In genomic region chr6:54031194-54031593, GRCh38 we compare ENCODE assay signal across 19 cellular contexts.
A peak's percentile ranks its signal among the peaks of the same experiment; 100 is the strongest.
DNase-seq lines count a peak whose midpoint lies in the region; ATAC-seq and TF ChIP-seq lines count a peak whose summit lies in the region.
"Had no signal": no experiment of that assay in that cellular context is flagged by ENCODE, and none has a peak within 500 bp of the region (broad histone marks: within the 10 kb centered on the region; RNA-seq: fewer than 3 reads in every experiment).

No MANE protein-coding gene starts in this region.

- no peaks in the 10 kb centered on the region for H3K4me1 Mint-ChIP-seq in activated CD4-positive, alpha-beta T cell treated with anti-CD3 and anti-CD28 coated beads, Interleukin-2, amount 10 ng/mL, durations not matched to agents 7 days and 5 days
- H3K4me1 Mint-ChIP-seq: CD14-positive monocyte had no signal

- no peak for ATAC-seq in upper lobe of left lung (ENCODE audit: low FRiP score in 2 of 2)

- H3K36me3 Mint-ChIP-seq in activated CD4-positive, alpha-beta T cell treated with anti-CD3 and anti-CD28 coated beads, Interleukin-2, amount 10 ng/mL, durations not matched to agents 7 days and 5 days (ENCODE audit: low read depth), result no peaks in the 10 kb centered on the region
- H3K36me3 Mint-ChIP-seq: CD14-positive monocyte had no signal

- H3K27me3 ChIP-seq in left ventricle myocardium inferior (ENCODE audit: low read depth) (no peaks in the 10 kb centered on the region), trophoblast cell (ENCODE audit: insufficient read depth, low read length) (no peaks in the 10 kb centered on the region), upper lobe of left lung (no peaks in the 10 kb centered on the region)
- H3K27me3 ChIP-seq: SJSA1 had no signal

- no peak overlapping the region for H2BK12ac ChIP-seq in trophoblast cell (ENCODE audit: low read length)

- H3K23ac ChIP-seq in trophoblast cell (ENCODE audit: low read length), result no peak overlapping the region

- H3K27me3 Mint-ChIP-seq in activated CD4-positive, alpha-beta T cell treated with anti-CD3 and anti-CD28 coated beads, Interleukin-2, amount 10 ng/mL, durations not matched to agents 7 days and 5 days, result no peaks in the 10 kb centered on the region

- H3K4me2 ChIP-seq in trophoblast cell (ENCODE audit: low read length), result no peak overlapping the region

- H3K27ac ChIP-seq in left ventricle myocardium inferior (replicated peaks) (peak overlapping the region; percentile 83), trophoblast cell (ENCODE audit: low read depth, low read length) (no peak overlapping the region), upper lobe of left lung (no peak overlapping the region)
- H3K27ac ChIP-seq: RWPE1, SJSA1 had no signal

- no peak overlapping the region for H2BK5ac ChIP-seq in trophoblast cell (ENCODE audit: low read depth, low read length, poor library complexity)

- no peak overlapping the region for H2AFZ ChIP-seq in trophoblast cell (ENCODE audit: insufficient read depth, low read length, poor library complexity)

- no peaks in the 10 kb centered on the region for H3K79me2 ChIP-seq in trophoblast cell (ENCODE audit: control insufficient read depth, insufficient read depth, low read length, poor library complexity)

- H3K4me3 Mint-ChIP-seq in activated CD4-positive, alpha-beta T cell treated with anti-CD3 and anti-CD28 coated beads, Interleukin-2, amount 10 ng/mL, durations not matched to agents 7 days and 5 days, result no peak overlapping the region
- H3K4me3 Mint-ChIP-seq: CD14-positive monocyte had no signal

- H3K4ac ChIP-seq in trophoblast cell (ENCODE audit: low read depth, low read length), result no peak overlapping the region

- H3K14ac ChIP-seq in trophoblast cell (ENCODE audit: low read length), result no peak overlapping the region

- CTCF ChIA-PET in activated CD4-positive, alpha-beta T cell treated with anti-CD3 and anti-CD28 coated beads, Interleukin-2, amount 10 ng/mL, durations not matched to agents 7 days and 5 days (lab: Charles Lee), result no interaction called here

- H2AK5ac ChIP-seq in trophoblast cell (ENCODE audit: low read length), result no peak overlapping the region

- H3K4me3 ChIP-seq in AG09309 (ENCODE audit: control insufficient read depth, low read depth, low read length), result no peak overlapping the region
- H3K4me3 ChIP-seq in left ventricle myocardium inferior, result no peak overlapping the region
- H3K4me3 ChIP-seq in trophoblast cell (ENCODE audit: low read depth, low read length), result no peak overlapping the region
- H3K4me3 ChIP-seq in upper lobe of left lung, result no peak overlapping the region
- H3K4me3 ChIP-seq: HAP-1, SJSA1 had no signal

- H3K9me3 Mint-ChIP-seq in activated CD4-positive, alpha-beta T cell treated with anti-CD3 and anti-CD28 coated beads, Interleukin-2, amount 10 ng/mL, durations not matched to agents 7 days and 5 days, result no peaks in the 10 kb centered on the region

- no peak overlapping the region for H3K18ac ChIP-seq in trophoblast cell (ENCODE audit: low read length)

- no peak overlapping the region for H2BK120ac ChIP-seq in trophoblast cell (ENCODE audit: insufficient read depth, low read length, poor library complexity)

- H3K9ac ChIP-seq in trophoblast cell (ENCODE audit: low read length), result peak overlapping the region; percentile 48

- DNase-seq in AG09309 (ENCODE audit: low read depth) (peak; percentile 10), amniotic epithelial cell (ENCODE audit: low read depth) (peak; percentile 93), left ventricle myocardium inferior (no peak), trophoblast cell (no peak), NCI-H146 treated with DMSO at 0.1 percent for 48 hours (lab: John Stamatoyannopoulos, UW; ENCODE audit: unreplicated experiment) (no peak), upper lobe of left lung (no peak)
- no peak for DNase-seq in activated CD4-positive, alpha-beta T cell treated with anti-CD3 and anti-CD28 coated beads, Interleukin-2, amount 50 U/mL, for 48 hours
- no peak for DNase-seq in activated CD4-positive, alpha-beta T cell treated with anti-CD3 and anti-CD28 coated beads, Interleukin-2, amount 10 ng/mL, durations not matched to agents 7 days and 5 days
- DNase-seq: AML-193, DMS 273 treated with DMSO at 0.1 percent for 48 hours, GF-D8, Karpas-422, NCI-H1105, NCI-H187, NCI-H446 had no signal

- H3K36me3 ChIP-seq in left ventricle myocardium inferior (no peaks in the 10 kb centered on the region), trophoblast cell (ENCODE audit: control insufficient read depth in 1 of 2, insufficient read depth in 2 of 2, low read length in 2 of 2) (no peaks in the 10 kb centered on the region), upper lobe of left lung (no peaks in the 10 kb centered on the region)
- H3K36me3 ChIP-seq: HAP-1, SJSA1 had no signal

- H4K91ac ChIP-seq in trophoblast cell (ENCODE audit: low read depth, low read length), result no peak overlapping the region

- TF ChIP-seq EP300 in upper lobe of left lung (IDR thresholded peaks at IDR 0.05), result no peak

- intact Hi-C loops in left ventricle myocardium inferior (cut with micrococcal nuclease), result no loop called here

- no peak for TF ChIP-seq POLR2A in upper lobe of left lung (IDR thresholded peaks at IDR 0.05)

- H4K12ac ChIP-seq in trophoblast cell (ENCODE audit: low read depth, low read length), result no peak overlapping the region

- POLR2A ChIA-PET in activated CD4-positive, alpha-beta T cell treated with anti-CD3 and anti-CD28 coated beads, Interleukin-2, amount 10 ng/mL, durations not matched to agents 7 days and 5 days (lab: Charles Lee), result no interaction called here

- no peak overlapping the region for H4K8ac ChIP-seq in trophoblast cell (ENCODE audit: low read depth, low read length)

- no peaks in the 10 kb centered on the region for H3K9me3 ChIP-seq in left ventricle myocardium inferior (replicated peaks)
- no peaks in the 10 kb centered on the region for H3K9me3 ChIP-seq in trophoblast cell (ENCODE audit: insufficient read depth, low read depth, low read length)
- no peaks in the 10 kb centered on the region for H3K9me3 ChIP-seq in upper lobe of left lung
- H3K9me3 ChIP-seq: HAP-1, SJSA1 had no signal

- TF ChIP-seq CTCF in AG09309 (IDR thresholded peaks at IDR 0.05; ENCODE audit: control insufficient read depth, insufficient read depth, low read depth, low read length, missing control alignments) (no peak), left ventricle myocardium inferior (IDR thresholded peaks at IDR 0.05; ENCODE audit: borderline replicate concordance) (no peak), upper lobe of left lung (IDR thresholded peaks at IDR 0.05) (no peak)

- no peaks in the 10 kb centered on the region for H3K79me1 ChIP-seq in trophoblast cell (ENCODE audit: low read length)

- no CpG with 5 or more reads among the region's 6 CpGs for WGBS in trophoblast cell (ENCODE audit: extremely low coverage, insufficient coverage, insufficient read length)
- WGBS in upper lobe of left lung, 2 donors, result 84 to 86% methylated on average over 5 to 6 of the region's 6 CpGs

- no peak overlapping the region for H3K27ac Mint-ChIP-seq in activated CD4-positive, alpha-beta T cell treated with anti-CD3 and anti-CD28 coated beads, Interleukin-2, amount 10 ng/mL, durations not matched to agents 7 days and 5 days
- H3K27ac Mint-ChIP-seq: CD14-positive monocyte had no signal

- peaks cover 82% of the 10 kb centered on the region for H3K4me1 ChIP-seq in left ventricle myocardium inferior
- H3K4me1 ChIP-seq in trophoblast cell (ENCODE audit: control insufficient read depth in 1 of 2, insufficient read depth in 2 of 2, low read length in 2 of 2), result no peaks in the 10 kb centered on the region
- H3K4me1 ChIP-seq in upper lobe of left lung, result no peaks in the 10 kb centered on the region
- H3K4me1 ChIP-seq: HAP-1, SJSA1 had no signal

Comparison
In these comparisons a context has a peak if more than half of its experiments do, and no peak if none do; other contexts are left out.
1. DNase-seq: peak in AG09309 (single experiment) and amniotic epithelial cell (single experiment); none in left ventricle myocardium inferior (single experiment), trophoblast cell (0 of 2), NCI-H146 treated with DMSO at 0.1 percent for 48 hours (single experiment), upper lobe of left lung (0 of 2), activated CD4-positive, alpha-beta T cell treated with anti-CD3 and anti-CD28 coated beads, Interleukin-2, amount 50 U/mL, for 48 hours (0 of 2) and activated CD4-positive, alpha-beta T cell treated with anti-CD3 and anti-CD28 coated beads, Interleukin-2, amount 10 ng/mL, durations not matched to agents 7 days and 5 days (single experiment).